Comparison of ENCODE assay signal across 12 cellular contexts in genomic region chrX:123173833-123174232, GRCh38. TPM values are rescaled to one million over a fixed set of nuclear protein-coding genes. Genes with fewer than 3 reads are reported as not detected.
A peak's percentile ranks its signal among the peaks of the same experiment; 100 is the strongest.
DNase-seq lines count a peak whose midpoint lies in the region; ATAC-seq and TF ChIP-seq lines count a peak whose summit lies in the region.
"Had no signal": no experiment of that assay in that cellular context is flagged by ENCODE, and none has a peak within 500 bp of the region (broad histone marks: within the 10 kb centered on the region; RNA-seq: fewer than 3 reads in every experiment).

No MANE protein-coding gene starts in this region.

- H3K18ac ChIP-seq in mesenchymal stem cell (ENCODE audit: low read depth in 1 of 2, low read length in 2 of 2) = no peak overlapping the region

- peak; percentile 28; the same call in 1 of the 2 replicates for TF ChIP-seq CTCF in GM12875 (IDR thresholded peaks at IDR 0.05; ENCODE audit: borderline replicate concordance, insufficient read depth, low read depth, low read length)
- TF ChIP-seq CTCF in WTC11 (IDR thresholded peaks at IDR 0.05) = no peak
- peak; percentile 31 for TF ChIP-seq CTCF in liver (IDR thresholded peaks at IDR 0.05; ENCODE audit: low read depth, low read length, missing input control)

- H2BK15ac ChIP-seq in mesenchymal stem cell (ENCODE audit: low read depth, poor library complexity, severe bottlenecking) = no peak overlapping the region

- H3K36me3 ChIP-seq in liver (ENCODE audit: control insufficient read depth in 4 of 4, insufficient read depth in 3 of 4, low read depth in 1 of 4, low read length in 3 of 4) = no peaks in the 10 kb centered on the region
- no peaks in the 10 kb centered on the region for H3K36me3 ChIP-seq in mesenchymal stem cell (ENCODE audit: control insufficient read depth in 1 of 2, insufficient read depth in 2 of 2, low read depth in 1 of 2, low read length in 2 of 2)

- no peak overlapping the region for H2BK12ac ChIP-seq in mesenchymal stem cell (ENCODE audit: low read length in 2 of 2)

- H3K4me2 ChIP-seq in mesenchymal stem cell (ENCODE audit: low read length, poor library complexity, severe bottlenecking) = no peak overlapping the region

- no peak overlapping the region for H3K14ac ChIP-seq in mesenchymal stem cell (ENCODE audit: low read length in 2 of 2)

- H3K4me3 ChIP-seq in GM12875 (ENCODE audit: low read depth, low read length) = no peak overlapping the region
- no peak overlapping the region for H3K4me3 ChIP-seq in Jurkat, Clone E6-1 (ENCODE audit: low read length)
- H3K4me3 ChIP-seq in liver (ENCODE audit: low read depth in 1 of 3, low read length in 3 of 3) = no peak overlapping the region
- no peak overlapping the region for H3K4me3 ChIP-seq in mesenchymal stem cell (ENCODE audit: insufficient read depth in 1 of 2, low read depth in 1 of 2, low read length in 2 of 2)

- H3K4me1 ChIP-seq in liver (ENCODE audit: control insufficient read depth in 4 of 4, insufficient read depth in 4 of 4, low read length in 3 of 4) (no peaks in the 10 kb centered on the region), mesenchymal stem cell (ENCODE audit: control insufficient read depth, insufficient read depth, low read depth, low read length) (no peaks in the 10 kb centered on the region)

- no peaks in the 10 kb centered on the region for H3K79me1 ChIP-seq in mesenchymal stem cell (replicated peaks; ENCODE audit: low read length, poor library complexity, severe bottlenecking)

- 70% methylated on average over 1 of the region's 1 CpG for WGBS in liver
- no CpG with 5 or more reads among the region's 1 CpG for WGBS in mesenchymal stem cell

- no peaks in the 10 kb centered on the region for H3K9me3 Mint-ChIP-seq in WTC11
- H3K9me3 Mint-ChIP-seq: nephron had no signal

- H3K27ac Mint-ChIP-seq in WTC11 = no peak overlapping the region
- H3K27ac Mint-ChIP-seq: nephron had no signal

- H2AK5ac ChIP-seq in mesenchymal stem cell (ENCODE audit: low read length, severe bottlenecking) = no peak overlapping the region

- CTCF ChIA-PET in WTC11 (lab: Charles Lee) = interaction anchor here (1.0 kb wide), 2 partner anchors 168 to 249 kb away, joined by 3 to 4 read pairs; no protein-coding TSS in a partner anchor

- no peak overlapping the region for H3K4ac ChIP-seq in mesenchymal stem cell (ENCODE audit: low read depth in 1 of 2, low read length in 2 of 2)

- TF ChIP-seq RAD21 in liver (IDR thresholded peaks at IDR 0.05) = peak; percentile 52 to 69

- ATAC-seq in WTC11 = peak; percentile 59; the same call in 1 of the 2 replicates
- no peak for ATAC-seq in HG02798 (IDR thresholded peaks at IDR 0.05; ENCODE audit: poor library complexity, unreplicated experiment)

- H3K27ac ChIP-seq in liver (ENCODE audit: low read depth in 1 of 2, low read length in 2 of 2) (no peak overlapping the region), mesenchymal stem cell (ENCODE audit: low read length, poor library complexity, severe bottlenecking) (no peak overlapping the region)

- H3K27me3 ChIP-seq in liver (ENCODE audit: control insufficient read depth in 4 of 4, insufficient read depth in 4 of 4, low read length in 3 of 4) (no peaks in the 10 kb centered on the region), mesenchymal stem cell (ENCODE audit: control insufficient read depth in 1 of 2, insufficient read depth in 1 of 2, low read length in 2 of 2) (no peaks in the 10 kb centered on the region)

- H3K9me3 ChIP-seq in liver (ENCODE audit: control insufficient read depth in 4 of 4, low read length in 3 of 4) (no peaks in the 10 kb centered on the region), mesenchymal stem cell (ENCODE audit: control insufficient read depth, low read length) (no peaks in the 10 kb centered on the region)

- no peak overlapping the region for H2BK5ac ChIP-seq in mesenchymal stem cell (ENCODE audit: low read depth, low read length, poor library complexity, severe bottlenecking)

- H3K4me3 Mint-ChIP-seq in WTC11 = no peak overlapping the region
- H3K4me3 Mint-ChIP-seq: central memory CD8-positive, alpha-beta T cell; nephron had no signal

- H2BK120ac ChIP-seq in mesenchymal stem cell (ENCODE audit: low read depth, low read length) = no peak overlapping the region

- H3K9ac ChIP-seq in liver (ENCODE audit: low read depth in 1 of 2, low read length in 2 of 2) (no peak overlapping the region), mesenchymal stem cell (ENCODE audit: low read length) (no peak overlapping the region)

- POLR2A ChIA-PET in WTC11 (lab: Charles Lee) = no interaction called here

- DNase-seq in Jurkat, Clone E6-1 (ENCODE audit: low read depth, low spot score) = peak; percentile 10
- DNase-seq in WTC11 (ENCODE audit: low spot score) (no peak), mesenchymal stem cell (no peak), NK-92 (lab: John Stamatoyannopoulos, UW; ENCODE audit: unreplicated experiment) (no peak), GM19240 (ENCODE audit: insufficient read length, low spot score) (no peak)
- DNase-seq: activated CD8-positive, alpha-beta memory T cell treated with anti-CD3 and anti-CD28 coated beads, Interleukin-2, amount 50 U/mL, for 48 hours; NCI-H1417 had no signal

- H2AFZ ChIP-seq in mesenchymal stem cell (ENCODE audit: low read depth, low read length) = no peak overlapping the region

- H4K8ac ChIP-seq in mesenchymal stem cell (ENCODE audit: low read length) = no peak overlapping the region

- H4K91ac ChIP-seq in mesenchymal stem cell (ENCODE audit: low read length) = no peak overlapping the region

- H3K27me3 Mint-ChIP-seq in WTC11 (ENCODE audit: low read depth) = 0 out of 2 replicates have a peak, but pooled peaks cover 3% of the 10 kb centered on the region
- H3K27me3 Mint-ChIP-seq: central memory CD8-positive, alpha-beta T cell had no signal

- no peaks in the 10 kb centered on the region for H3K36me3 Mint-ChIP-seq in WTC11

- peaks cover 17% of the 10 kb centered on the region for H3K4me1 Mint-ChIP-seq in WTC11
- H3K4me1 Mint-ChIP-seq: central memory CD8-positive, alpha-beta T cell; nephron had no signal

- no peak overlapping the region for H3K23ac ChIP-seq in mesenchymal stem cell (ENCODE audit: low read length in 2 of 2)

TF ChIP-seq in WTC11, 78 proteins besides CTCF, POLR2A, EP300 and RAD21 (continues in another document):
- TF ChIP-seq OVOL2 (CRISPR knock-in tag; IDR thresholded peaks at IDR 0.05; ENCODE audit: borderline replicate concordance) = no peak
- no peak for TF ChIP-seq PRDM15 (CRISPR knock-in tag; IDR thresholded peaks at IDR 0.05)
- TF ChIP-seq ETV6 (CRISPR knock-in tag; IDR thresholded peaks at IDR 0.05) = no peak

TF ChIP-seq in liver, 16 proteins besides CTCF, POLR2A, EP300 and RAD21:
- TF ChIP-seq HNF4A (conservative IDR thresholded peaks at IDR 0.05) (peak in 1 of 2 donors; percentile 4), ZBTB33 (IDR thresholded peaks at IDR 0.05) (no peak)

RNA-seq across cellular contexts. Expression of gene GRIA3, which starts 10.2 kb away (rescaled TPM):
- not detected for polyA plus RNA-seq in Jurkat, Clone E6-1 (2012; ENCODE audit: insufficient read depth, insufficient read length)
- total RNA-seq in WTC11 (2021) (3.8 to 5.3 TPM (median 4.2 TPM) in 3 replicates), liver (1 to 10 TPM; 1.5 to 3.1 TPM)
- polyA plus RNA-seq in liver = 1 to 10 TPM; 2.8 to 3.4 TPM
- polyA plus RNA-seq in mesenchymal stem cell (2013, experiment 1 of 2) = 0.32 TPM
- polyA plus RNA-seq in mesenchymal stem cell (2013, experiment 2 of 2) = 0.42 TPM
